In genomic region chr13:46603165-46603603, GRCh38 we compare ENCODE assay signal across 10 cellular contexts. TPM values are rescaled to one million over a fixed set of nuclear protein-coding genes. Genes with fewer than 3 reads are reported as not detected.
DNase-seq lines count a peak whose midpoint lies in the region; ATAC-seq and TF ChIP-seq lines count a peak whose summit lies in the region.
"Had no signal": no experiment of that assay in that cellular context is flagged by ENCODE, and none has a peak within 500 bp of the region (broad histone marks: within the 10 kb centered on the region; RNA-seq: fewer than 3 reads in every experiment).

No MANE protein-coding gene starts in this region.

- no peaks in the 10 kb centered on the region for H3F3A ChIP-seq in OCI-LY1 (ENCODE audit: insufficient read depth, low read length)

- H3K27ac ChIP-seq in OCI-LY1 (ENCODE audit: low read depth, low read length, poor library complexity, severe bottlenecking) (no peak overlapping the region), stomach (peak overlapping the region; percentile 51 to 74 (median 68))

- H3K4me2 ChIP-seq in OCI-LY1 (ENCODE audit: low read length) = no peak overlapping the region

- H3K9me3 ChIP-seq in OCI-LY1 (ENCODE audit: low read length) (no peaks in the 10 kb centered on the region), stomach (no peaks in the 10 kb centered on the region)
- H3K9me3 ChIP-seq: upper lobe of left lung had no signal

- ATAC-seq in HG03045 (IDR thresholded peaks at IDR 0.05; ENCODE audit: unreplicated experiment) (no peak), GM19023 (IDR thresholded peaks at IDR 0.05; ENCODE audit: unreplicated experiment) (no peak)

- no peaks in the 10 kb centered on the region for H3K9me2 ChIP-seq in OCI-LY1 (ENCODE audit: low read depth, low read length)

- H3K36me3 ChIP-seq in OCI-LY1 (ENCODE audit: insufficient read depth, low read length) (peaks cover 5% of the 10 kb centered on the region; the same call in 1 of the 2 replicates), stomach (no peaks in the 10 kb centered on the region)
- H3K36me3 ChIP-seq: upper lobe of left lung had no signal

- intact Hi-C loops in stomach (cut with DNase I; ENCODE audit: low total_unique reads) = loop anchor here (10.0 kb wide), 1 partner anchor 48 kb away; the partner anchor contains the start of gene LRCH1

- H2AFZ ChIP-seq in OCI-LY1 (ENCODE audit: low read length) = no peak overlapping the region

- no peak overlapping the region for H3K9ac ChIP-seq in OCI-LY1 (ENCODE audit: low read length)

- peaks cover 7% of the 10 kb centered on the region for H3K4me1 ChIP-seq in OCI-LY1 (ENCODE audit: insufficient read depth, low read length, severe bottlenecking)
- peaks cover 87 to 100% (median 97%) of the 10 kb centered on the region in 4 donors for H3K4me1 ChIP-seq in stomach

- no peaks in the 10 kb centered on the region for H3K27me3 ChIP-seq in OCI-LY1 (ENCODE audit: insufficient read depth, low read length)
- H3K27me3 ChIP-seq in stomach = no peaks in the 10 kb centered on the region
- H3K27me3 ChIP-seq: upper lobe of left lung had no signal

- TF ChIP-seq POLR2A in stomach (IDR thresholded peaks at IDR 0.05) = no peak

- peak; percentile 45 for TF ChIP-seq CTCF in OCI-LY1 (IDR thresholded peaks at IDR 0.05; ENCODE audit: low read length)
- TF ChIP-seq CTCF in fibroblast of pulmonary artery (IDR thresholded peaks at IDR 0.05; ENCODE audit: low read length, missing control alignments) = peak; percentile 44
- no peak for TF ChIP-seq CTCF in stomach (IDR thresholded peaks at IDR 0.05)

- WGBS in stomach, 5 donors = 63 to 75% (median 67%) methylated on average over 4 of the region's 4 CpGs

- peak; percentile 58 for DNase-seq in SIG-M5 treated with dmso at 0.1 percent for 504 hours (lab: John Stamatoyannopoulos, UW; ENCODE audit: unreplicated experiment)
- DNase-seq in SIG-M5 (lab: John Stamatoyannopoulos, UW) = no peak
- DNase-seq in fibroblast of pulmonary artery (ENCODE audit: low read depth) = peak; percentile 42
- no peak for DNase-seq in stomach
- DNase-seq in foreskin melanocyte = no peak
- DNase-seq: activated effector memory CD4-positive, alpha-beta T cell treated with anti-CD3 and anti-CD28 coated beads, Interleukin-2, amount 50 U/mL, for 16 hours; upper lobe of left lung had no signal

- H3K79me2 ChIP-seq in OCI-LY1 (ENCODE audit: insufficient read depth, low read length) = no peaks in the 10 kb centered on the region

- no peaks in the 10 kb centered on the region; the same call in 1 of the 2 replicates for H4K20me1 ChIP-seq in OCI-LY1 (ENCODE audit: insufficient read depth, low read length)

- H3K4me3 ChIP-seq in OCI-LY1 (ENCODE audit: low read depth, low read length, poor library complexity, severe bottlenecking) (no peak overlapping the region), fibroblast of pulmonary artery (replicated peaks; ENCODE audit: low read depth, low read length) (no peak overlapping the region), stomach (no peak overlapping the region)
- H3K4me3 ChIP-seq: upper lobe of left lung had no signal

- no peak for TF ChIP-seq EP300 in stomach (IDR thresholded peaks at IDR 0.05)

RNA-seq across cellular contexts. Expression of gene LRCH1, which starts 50.2 kb away (rescaled TPM):
- total RNA-seq in stomach = 10 to 100 TPM; 14.2 to 70.6 (median 50.9) TPM
- 1 to 10 TPM; 5.4 to 8.4 (median 7.5) TPM for polyA plus RNA-seq in stomach

Comparison
In these comparisons a context has a peak if more than half of its experiments do, and no peak if none do; other contexts are left out.
1. DNase-seq: peak in SIG-M5 treated with dmso at 0.1 percent for 504 hours (single experiment) and fibroblast of pulmonary artery (single experiment); none in SIG-M5 (single experiment), stomach (single experiment) and foreskin melanocyte (single experiment).
2. CTCF ChIP-seq: peak in OCI-LY1 (single experiment) and fibroblast of pulmonary artery (single experiment); none in stomach (0 of 7).